1 cellular context compared by ENCODE assay signal in the genomic region with DNA sequence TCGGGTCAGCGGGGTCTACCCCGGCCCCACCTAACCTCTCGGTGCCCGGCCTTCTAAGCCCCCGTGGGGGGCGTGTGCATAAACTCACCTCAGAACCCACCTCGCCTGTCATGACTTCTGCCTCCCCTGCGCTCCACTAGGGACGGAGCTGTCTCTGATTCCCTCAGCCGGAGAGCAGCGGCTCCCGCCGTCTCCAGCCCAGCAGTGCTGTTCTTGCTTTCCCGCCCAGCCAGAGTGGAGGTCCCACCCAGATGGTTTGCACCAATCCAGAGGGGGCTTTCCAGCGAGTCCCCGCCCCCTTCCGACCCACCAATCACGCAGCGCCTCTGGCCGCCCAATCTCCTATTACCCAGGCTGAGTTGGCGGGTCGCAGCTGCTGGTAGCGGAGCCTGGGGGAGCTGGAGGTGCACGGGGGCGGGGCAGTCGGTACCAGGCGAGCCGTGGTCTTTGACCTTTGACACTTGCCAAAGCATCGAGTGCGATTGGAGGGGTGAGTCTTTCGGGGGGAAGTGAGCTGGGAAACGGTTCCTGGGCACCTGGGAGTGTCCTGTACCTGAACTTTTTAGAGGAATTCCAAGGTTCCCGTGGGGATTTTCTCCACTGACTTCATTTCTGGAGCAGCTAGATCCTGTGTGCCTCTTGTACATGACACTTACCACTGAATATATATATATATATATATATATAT.
TF ChIP-seq lines count a peak whose summit lies in the region.

A gene (minus strand): TSS at position 220 of the 688 bp plus-strand sequence. CDS start 108 bp downstream, at position 112.

TF ChIP-seq in GM12878, 131 proteins besides CTCF, POLR2A, EP300 and RAD21 (continued from another document and continues in another):
- TF ChIP-seq, protein P1, sequence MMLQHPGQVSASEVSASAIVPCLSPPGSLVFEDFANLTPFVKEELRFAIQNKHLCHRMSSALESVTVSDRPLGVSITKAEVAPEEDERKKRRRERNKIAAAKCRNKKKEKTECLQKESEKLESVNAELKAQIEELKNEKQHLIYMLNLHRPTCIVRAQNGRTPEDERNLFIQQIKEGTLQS (IDR thresholded peaks at IDR 0.05; ENCODE audit: borderline replicate concordance, extremely low read depth, low read depth, low read length), result no peak
- TF ChIP-seq TCF7 (IDR thresholded peaks at IDR 0.05; ENCODE audit: borderline replicate concordance) (no peak), NR2C1 (IDR thresholded peaks at IDR 0.05) (peak; percentile 91), SMARCA5 (IDR thresholded peaks at IDR 0.05) (no peak), RFX5 (IDR thresholded peaks at IDR 0.05; ENCODE audit: low read depth, low read length) (no peak), MYB (IDR thresholded peaks at IDR 0.05; ENCODE audit: borderline replicate concordance, low read depth, low read length) (no peak), ATF7 (IDR thresholded peaks at IDR 0.05; ENCODE audit: low read depth) (no peak), POLR2AphosphoS5 (IDR thresholded peaks at IDR 0.05; ENCODE audit: low read length) (peak; percentile 76; the same call in 1 of the 2 replicates), ZNF384 (IDR thresholded peaks at IDR 0.05; ENCODE audit: borderline replicate concordance, low read depth, low read length) (no peak), ZSCAN29 (IDR thresholded peaks at IDR 0.05) (no peak), STAT1 (conservative IDR thresholded peaks at IDR 0.05) (no peak), CHD1 (IDR thresholded peaks at IDR 0.05; ENCODE audit: low read depth, low read length) (0 out of 2 replicates have a peak, but pooled peaks have one; percentile 70), RCOR1 (conservative IDR thresholded peaks at IDR 0.05; ENCODE audit: low read depth, low read length) (no peak), NBN (IDR thresholded peaks at IDR 0.05) (no peak), ZNF24 (IDR thresholded peaks at IDR 0.05) (no peak), EED (IDR thresholded peaks at IDR 0.05; ENCODE audit: low read depth) (no peak; the same call in 1 of the 2 replicates), FOXK2 (IDR thresholded peaks at IDR 0.05) (no peak), CHD2 (IDR thresholded peaks at IDR 0.05; ENCODE audit: borderline replicate concordance, low read depth, low read length) (peak; percentile 68; the same call in 1 of the 2 replicates), MEF2A (IDR thresholded peaks at IDR 0.05; ENCODE audit: insufficient read depth, low read depth, low read length) (no peak), PAX5 (IDR thresholded peaks at IDR 0.05; ENCODE audit: borderline replicate concordance, low read depth, low read length) (no peak), NFYA (IDR thresholded peaks at IDR 0.05; ENCODE audit: borderline replicate concordance, low read depth, low read length) (no peak), JUND (IDR thresholded peaks at IDR 0.05; ENCODE audit: low read depth, low read length) (0 out of 2 replicates have a peak, but pooled peaks have one; percentile 3), TBL1XR1 (IDR thresholded peaks at IDR 0.05; ENCODE audit: low read depth, low read length) (no peak), YY1 (IDR thresholded peaks at IDR 0.05; ENCODE audit: low read depth, low read length) (0 out of 2 replicates have a peak, but pooled peaks have one; percentile 25), TARDBP (IDR thresholded peaks at IDR 0.05; ENCODE audit: borderline replicate concordance) (no peak), POLR2AphosphoS2 (IDR thresholded peaks at IDR 0.05; ENCODE audit: low read depth, low read length) (no peak), FOS (IDR thresholded peaks at IDR 0.05; ENCODE audit: borderline replicate concordance, extremely low read depth, insufficient read length) (no peak), SREBF1 (IDR thresholded peaks at IDR 0.05; ENCODE audit: low read length) (no peak), BRCA1 (IDR thresholded peaks at IDR 0.05; ENCODE audit: low read depth, low read length) (no peak), ESRRA (IDR thresholded peaks at IDR 0.05; ENCODE audit: low read length) (no peak), SMAD1 (IDR thresholded peaks at IDR 0.05; ENCODE audit: low read depth, partially characterized antibody) (no peak), ZNF622 (IDR thresholded peaks at IDR 0.05) (no peak), HCFC1 (IDR thresholded peaks at IDR 0.05; ENCODE audit: low read length) (no peak), NRF1 (conservative IDR thresholded peaks at IDR 0.05; ENCODE audit: low read depth, low read length) (no peak)
- TF ChIP-seq, protein P2, sequence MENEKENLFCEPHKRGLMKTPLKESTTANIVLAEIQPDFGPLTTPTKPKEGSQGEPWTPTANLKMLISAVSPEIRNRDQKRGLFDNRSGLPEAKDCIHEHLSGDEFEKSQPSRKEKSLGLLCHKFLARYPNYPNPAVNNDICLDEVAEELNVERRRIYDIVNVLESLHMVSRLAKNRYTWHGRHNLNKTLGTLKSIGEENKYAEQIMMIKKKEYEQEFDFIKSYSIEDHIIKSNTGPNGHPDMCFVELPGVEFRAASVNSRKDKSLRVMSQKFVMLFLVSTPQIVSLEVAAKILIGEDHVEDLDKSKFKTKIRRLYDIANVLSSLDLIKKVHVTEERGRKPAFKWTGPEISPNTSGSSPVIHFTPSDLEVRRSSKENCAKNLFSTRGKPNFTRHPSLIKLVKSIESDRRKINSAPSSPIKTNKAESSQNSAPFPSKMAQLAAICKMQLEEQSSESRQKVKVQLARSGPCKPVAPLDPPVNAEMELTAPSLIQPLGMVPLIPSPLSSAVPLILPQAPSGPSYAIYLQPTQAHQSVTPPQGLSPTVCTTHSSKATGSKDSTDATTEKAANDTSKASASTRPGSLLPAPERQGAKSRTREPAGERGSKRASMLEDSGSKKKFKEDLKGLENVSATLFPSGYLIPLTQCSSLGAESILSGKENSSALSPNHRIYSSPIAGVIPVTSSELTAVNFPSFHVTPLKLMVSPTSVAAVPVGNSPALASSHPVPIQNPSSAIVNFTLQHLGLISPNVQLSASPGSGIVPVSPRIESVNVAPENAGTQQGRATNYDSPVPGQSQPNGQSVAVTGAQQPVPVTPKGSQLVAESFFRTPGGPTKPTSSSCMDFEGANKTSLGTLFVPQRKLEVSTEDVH (IDR thresholded peaks at IDR 0.05; ENCODE audit: low read depth, partially characterized antibody), result peak; percentile 72
- TF ChIP-seq, protein P3, sequence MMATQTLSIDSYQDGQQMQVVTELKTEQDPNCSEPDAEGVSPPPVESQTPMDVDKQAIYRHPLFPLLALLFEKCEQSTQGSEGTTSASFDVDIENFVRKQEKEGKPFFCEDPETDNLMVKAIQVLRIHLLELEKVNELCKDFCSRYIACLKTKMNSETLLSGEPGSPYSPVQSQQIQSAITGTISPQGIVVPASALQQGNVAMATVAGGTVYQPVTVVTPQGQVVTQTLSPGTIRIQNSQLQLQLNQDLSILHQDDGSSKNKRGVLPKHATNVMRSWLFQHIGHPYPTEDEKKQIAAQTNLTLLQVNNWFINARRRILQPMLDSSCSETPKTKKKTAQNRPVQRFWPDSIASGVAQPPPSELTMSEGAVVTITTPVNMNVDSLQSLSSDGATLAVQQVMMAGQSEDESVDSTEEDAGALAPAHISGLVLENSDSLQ (IDR thresholded peaks at IDR 0.05), result no peak
- TF ChIP-seq, protein P4, sequence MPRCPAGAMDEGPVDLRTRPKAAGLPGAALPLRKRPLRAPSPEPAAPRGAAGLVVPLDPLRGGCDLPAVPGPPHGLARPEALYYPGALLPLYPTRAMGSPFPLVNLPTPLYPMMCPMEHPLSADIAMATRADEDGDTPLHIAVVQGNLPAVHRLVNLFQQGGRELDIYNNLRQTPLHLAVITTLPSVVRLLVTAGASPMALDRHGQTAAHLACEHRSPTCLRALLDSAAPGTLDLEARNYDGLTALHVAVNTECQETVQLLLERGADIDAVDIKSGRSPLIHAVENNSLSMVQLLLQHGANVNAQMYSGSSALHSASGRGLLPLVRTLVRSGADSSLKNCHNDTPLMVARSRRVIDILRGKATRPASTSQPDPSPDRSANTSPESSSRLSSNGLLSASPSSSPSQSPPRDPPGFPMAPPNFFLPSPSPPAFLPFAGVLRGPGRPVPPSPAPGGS (IDR thresholded peaks at IDR 0.05; ENCODE audit: borderline replicate concordance, insufficient read depth, low read depth, low read length, poor library complexity, severe bottlenecking), result no peak
- TF ChIP-seq, protein P5, sequence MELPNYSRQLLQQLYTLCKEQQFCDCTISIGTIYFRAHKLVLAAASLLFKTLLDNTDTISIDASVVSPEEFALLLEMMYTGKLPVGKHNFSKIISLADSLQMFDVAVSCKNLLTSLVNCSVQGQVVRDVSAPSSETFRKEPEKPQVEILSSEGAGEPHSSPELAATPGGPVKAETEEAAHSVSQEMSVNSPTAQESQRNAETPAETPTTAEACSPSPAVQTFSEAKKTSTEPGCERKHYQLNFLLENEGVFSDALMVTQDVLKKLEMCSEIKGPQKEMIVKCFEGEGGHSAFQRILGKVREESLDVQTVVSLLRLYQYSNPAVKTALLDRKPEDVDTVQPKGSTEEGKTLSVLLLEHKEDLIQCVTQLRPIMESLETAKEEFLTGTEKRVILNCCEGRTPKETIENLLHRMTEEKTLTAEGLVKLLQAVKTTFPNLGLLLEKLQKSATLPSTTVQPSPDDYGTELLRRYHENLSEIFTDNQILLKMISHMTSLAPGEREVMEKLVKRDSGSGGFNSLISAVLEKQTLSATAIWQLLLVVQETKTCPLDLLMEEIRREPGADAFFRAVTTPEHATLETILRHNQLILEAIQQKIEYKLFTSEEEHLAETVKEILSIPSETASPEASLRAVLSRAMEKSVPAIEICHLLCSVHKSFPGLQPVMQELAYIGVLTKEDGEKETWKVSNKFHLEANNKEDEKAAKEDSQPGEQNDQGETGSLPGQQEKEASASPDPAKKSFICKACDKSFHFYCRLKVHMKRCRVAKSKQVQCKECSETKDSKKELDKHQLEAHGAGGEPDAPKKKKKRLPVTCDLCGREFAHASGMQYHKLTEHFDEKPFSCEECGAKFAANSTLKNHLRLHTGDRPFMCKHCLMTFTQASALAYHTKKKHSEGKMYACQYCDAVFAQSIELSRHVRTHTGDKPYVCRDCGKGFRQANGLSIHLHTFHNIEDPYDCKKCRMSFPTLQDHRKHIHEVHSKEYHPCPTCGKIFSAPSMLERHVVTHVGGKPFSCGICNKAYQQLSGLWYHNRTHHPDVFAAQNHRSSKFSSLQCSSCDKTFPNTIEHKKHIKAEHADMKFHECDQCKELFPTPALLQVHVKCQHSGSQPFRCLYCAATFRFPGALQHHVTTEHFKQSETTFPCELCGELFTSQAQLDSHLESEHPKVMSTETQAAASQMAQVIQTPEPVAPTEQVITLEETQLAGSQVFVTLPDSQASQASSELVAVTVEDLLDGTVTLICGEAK (IDR thresholded peaks at IDR 0.05; ENCODE audit: borderline replicate concordance), result no peak
- TF ChIP-seq, protein P6, sequence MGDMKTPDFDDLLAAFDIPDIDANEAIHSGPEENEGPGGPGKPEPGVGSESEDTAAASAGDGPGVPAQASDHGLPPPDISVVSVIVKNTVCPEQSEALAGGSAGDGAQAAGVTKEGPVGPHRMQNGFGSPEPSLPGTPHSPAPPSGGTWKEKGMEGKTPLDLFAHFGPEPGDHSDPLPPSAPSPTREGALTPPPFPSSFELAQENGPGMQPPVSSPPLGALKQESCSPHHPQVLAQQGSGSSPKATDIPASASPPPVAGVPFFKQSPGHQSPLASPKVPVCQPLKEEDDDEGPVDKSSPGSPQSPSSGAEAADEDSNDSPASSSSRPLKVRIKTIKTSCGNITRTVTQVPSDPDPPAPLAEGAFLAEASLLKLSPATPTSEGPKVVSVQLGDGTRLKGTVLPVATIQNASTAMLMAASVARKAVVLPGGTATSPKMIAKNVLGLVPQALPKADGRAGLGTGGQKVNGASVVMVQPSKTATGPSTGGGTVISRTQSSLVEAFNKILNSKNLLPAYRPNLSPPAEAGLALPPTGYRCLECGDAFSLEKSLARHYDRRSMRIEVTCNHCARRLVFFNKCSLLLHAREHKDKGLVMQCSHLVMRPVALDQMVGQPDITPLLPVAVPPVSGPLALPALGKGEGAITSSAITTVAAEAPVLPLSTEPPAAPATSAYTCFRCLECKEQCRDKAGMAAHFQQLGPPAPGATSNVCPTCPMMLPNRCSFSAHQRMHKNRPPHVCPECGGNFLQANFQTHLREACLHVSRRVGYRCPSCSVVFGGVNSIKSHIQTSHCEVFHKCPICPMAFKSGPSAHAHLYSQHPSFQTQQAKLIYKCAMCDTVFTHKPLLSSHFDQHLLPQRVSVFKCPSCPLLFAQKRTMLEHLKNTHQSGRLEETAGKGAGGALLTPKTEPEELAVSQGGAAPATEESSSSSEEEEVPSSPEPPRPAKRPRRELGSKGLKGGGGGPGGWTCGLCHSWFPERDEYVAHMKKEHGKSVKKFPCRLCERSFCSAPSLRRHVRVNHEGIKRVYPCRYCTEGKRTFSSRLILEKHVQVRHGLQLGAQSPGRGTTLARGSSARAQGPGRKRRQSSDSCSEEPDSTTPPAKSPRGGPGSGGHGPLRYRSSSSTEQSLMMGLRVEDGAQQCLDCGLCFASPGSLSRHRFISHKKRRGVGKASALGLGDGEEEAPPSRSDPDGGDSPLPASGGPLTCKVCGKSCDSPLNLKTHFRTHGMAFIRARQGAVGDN (IDR thresholded peaks at IDR 0.05), result no peak
- TF ChIP-seq, protein P7, sequence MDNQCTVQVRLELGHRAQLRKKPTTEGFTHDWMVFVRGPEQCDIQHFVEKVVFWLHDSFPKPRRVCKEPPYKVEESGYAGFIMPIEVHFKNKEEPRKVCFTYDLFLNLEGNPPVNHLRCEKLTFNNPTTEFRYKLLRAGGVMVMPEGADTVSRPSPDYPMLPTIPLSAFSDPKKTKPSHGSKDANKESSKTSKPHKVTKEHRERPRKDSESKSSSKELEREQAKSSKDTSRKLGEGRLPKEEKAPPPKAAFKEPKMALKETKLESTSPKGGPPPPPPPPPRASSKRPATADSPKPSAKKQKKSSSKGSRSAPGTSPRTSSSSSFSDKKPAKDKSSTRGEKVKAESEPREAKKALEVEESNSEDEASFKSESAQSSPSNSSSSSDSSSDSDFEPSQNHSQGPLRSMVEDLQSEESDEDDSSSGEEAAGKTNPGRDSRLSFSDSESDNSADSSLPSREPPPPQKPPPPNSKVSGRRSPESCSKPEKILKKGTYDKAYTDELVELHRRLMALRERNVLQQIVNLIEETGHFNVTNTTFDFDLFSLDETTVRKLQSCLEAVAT (IDR thresholded peaks at IDR 0.05), result no peak
- TF ChIP-seq, protein P8, sequence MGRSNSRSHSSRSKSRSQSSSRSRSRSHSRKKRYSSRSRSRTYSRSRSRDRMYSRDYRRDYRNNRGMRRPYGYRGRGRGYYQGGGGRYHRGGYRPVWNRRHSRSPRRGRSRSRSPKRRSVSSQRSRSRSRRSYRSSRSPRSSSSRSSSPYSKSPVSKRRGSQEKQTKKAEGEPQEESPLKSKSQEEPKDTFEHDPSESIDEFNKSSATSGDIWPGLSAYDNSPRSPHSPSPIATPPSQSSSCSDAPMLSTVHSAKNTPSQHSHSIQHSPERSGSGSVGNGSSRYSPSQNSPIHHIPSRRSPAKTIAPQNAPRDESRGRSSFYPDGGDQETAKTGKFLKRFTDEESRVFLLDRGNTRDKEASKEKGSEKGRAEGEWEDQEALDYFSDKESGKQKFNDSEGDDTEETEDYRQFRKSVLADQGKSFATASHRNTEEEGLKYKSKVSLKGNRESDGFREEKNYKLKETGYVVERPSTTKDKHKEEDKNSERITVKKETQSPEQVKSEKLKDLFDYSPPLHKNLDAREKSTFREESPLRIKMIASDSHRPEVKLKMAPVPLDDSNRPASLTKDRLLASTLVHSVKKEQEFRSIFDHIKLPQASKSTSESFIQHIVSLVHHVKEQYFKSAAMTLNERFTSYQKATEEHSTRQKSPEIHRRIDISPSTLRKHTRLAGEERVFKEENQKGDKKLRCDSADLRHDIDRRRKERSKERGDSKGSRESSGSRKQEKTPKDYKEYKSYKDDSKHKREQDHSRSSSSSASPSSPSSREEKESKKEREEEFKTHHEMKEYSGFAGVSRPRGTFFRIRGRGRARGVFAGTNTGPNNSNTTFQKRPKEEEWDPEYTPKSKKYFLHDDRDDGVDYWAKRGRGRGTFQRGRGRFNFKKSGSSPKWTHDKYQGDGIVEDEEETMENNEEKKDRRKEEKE (IDR thresholded peaks at IDR 0.05), result no peak
